In genomic region chr1:200228081-200228480, GRCh38 we compare ENCODE assay signal across 21 cellular contexts.
"Had no signal": no experiment of that assay in that cellular context is flagged by ENCODE, and none has a peak within 500 bp of the region (broad histone marks: within the 10 kb centered on the region; RNA-seq: fewer than 3 reads in every experiment).

No MANE protein-coding gene starts in this region.

- H3K4me3 ChIP-seq: esophagus squamous epithelium, left ventricle myocardium inferior, sigmoid colon, testis, vagina had no signal

- DNase-seq: activated CD4-positive, alpha-beta T cell treated with anti-CD3 and anti-CD28 coated beads, Interleukin-2, amount 50 U/mL, for 1 hour; activated gamma-delta T cell treated with Interleukin-2 at 50 U/mL for 16 hours; activated T-cell treated with anti-CD3 and anti-CD28 coated beads, Interleukin-2, amount 50 U/mL, for 1 hour; aorta; effector memory CD8-positive, alpha-beta T cell; esophagus squamous epithelium; immature natural killer cell; left ventricle myocardium inferior; retina; sigmoid colon; stimulated activated CD4-positive, alpha-beta T cell treated with anti-CD3 and anti-CD28 coated beads, Interleukin-2, amount 100 ng/mL, for 48 hours; stimulated activated CD8-positive, alpha-beta memory T cell treated with anti-CD3 and anti-CD28 coated beads, Interleukin-4, amount 100 ng/mL, for 48 hours; stimulated activated naive B cell treated with anti-CD40 and anti-IgM and Interleukin-4, amounts not matched to agents 10 μg/mL and 1 μg/mL and 100 μg/mL, for 72 hours; testis; trophoblast cell had no signal

- H3K36me3 ChIP-seq: esophagus squamous epithelium, left ventricle myocardium inferior, sigmoid colon, vagina had no signal

- H3K27me3 ChIP-seq: sigmoid colon, testis, vagina had no signal

- H3K27ac ChIP-seq: esophagus squamous epithelium, left ventricle myocardium inferior, sigmoid colon, testis, vagina had no signal

- H3K4me1 Mint-ChIP-seq: nephron had no signal

- H3K4me1 ChIP-seq: testis, vagina had no signal

- H3K4me3 Mint-ChIP-seq: brain; dendritic cell treated with granulocyte-macrophage colony-stimulating factor and Interleukin-4, amounts not matched to agents 40 ng/mL and 50 ng/mL, for 4 days; effector memory CD8-positive, alpha-beta T cell; immature natural killer cell; memory B cell; nephron; stimulated activated naive B cell treated with anti-CD40 and anti-IgM and Interleukin-4, amounts not matched to agents 10 μg/mL and 1 μg/mL and 100 μg/mL, for 72 hours had no signal

- H3K9me3 ChIP-seq: esophagus squamous epithelium, left ventricle myocardium inferior, sigmoid colon, testis, vagina had no signal

- H3K27ac Mint-ChIP-seq: activated naive CD4-positive, alpha-beta T cell treated with anti-CD3 and anti-CD28 coated beads, Interleukin-2, amount 50 U/mL, for 72 hours; brain; dendritic cell treated with granulocyte-macrophage colony-stimulating factor and Interleukin-4, amounts not matched to agents 40 ng/mL and 50 ng/mL, for 4 days; effector memory CD8-positive, alpha-beta T cell; immature natural killer cell; memory B cell; nephron; stimulated activated naive B cell treated with anti-CD40 and anti-IgM and Interleukin-4, amounts not matched to agents 10 μg/mL and 1 μg/mL and 100 μg/mL, for 72 hours had no signal

- H3K9me3 Mint-ChIP-seq: activated naive CD4-positive, alpha-beta T cell treated with anti-CD3 and anti-CD28 coated beads, Interleukin-2, amount 50 U/mL, for 72 hours; dendritic cell treated with granulocyte-macrophage colony-stimulating factor and Interleukin-4, amounts not matched to agents 40 ng/mL and 50 ng/mL, for 4 days; effector memory CD8-positive, alpha-beta T cell; memory B cell; nephron; stimulated activated naive B cell treated with anti-CD40 and anti-IgM and Interleukin-4, amounts not matched to agents 10 μg/mL and 1 μg/mL and 100 μg/mL, for 72 hours had no signal

- H3K36me3 Mint-ChIP-seq: activated naive CD4-positive, alpha-beta T cell treated with anti-CD3 and anti-CD28 coated beads, Interleukin-2, amount 50 U/mL, for 72 hours; brain; stimulated activated naive B cell treated with anti-CD40 and anti-IgM and Interleukin-4, amounts not matched to agents 10 μg/mL and 1 μg/mL and 100 μg/mL, for 72 hours had no signal
